Comparison of ENCODE assay signal across 8 cellular contexts in genomic region chr16:67198238-67198734, GRCh38. TPM values are rescaled to one million over a fixed set of nuclear protein-coding genes. Genes with fewer than 3 reads are reported as not detected.
DNase-seq lines count a peak whose midpoint lies in the region; ATAC-seq and TF ChIP-seq lines count a peak whose summit lies in the region.

No MANE protein-coding gene starts in this region.

- H3K9me3 Mint-ChIP-seq in naive thymus-derived CD4-positive, alpha-beta T cell: no peaks in the 10 kb centered on the region

- H3K27me3 ChIP-seq in Panc1 (ENCODE audit: control insufficient read depth, insufficient read depth, low read length): no peaks in the 10 kb centered on the region
- H3K27me3 ChIP-seq in esophagus (ENCODE audit: control insufficient read depth in 1 of 2, insufficient read depth in 2 of 2, low read length in 2 of 2): no peaks in the 10 kb centered on the region
- H3K27me3 ChIP-seq in naive thymus-derived CD4-positive, alpha-beta T cell (ENCODE audit: control insufficient read depth in 2 of 2, insufficient read depth in 2 of 2, low read length in 2 of 2): no peaks in the 10 kb centered on the region

- H3K27ac ChIP-seq in Panc1 (ENCODE audit: low read length) (no peak overlapping the region; the same call in 1 of the 2 replicates), esophagus (ENCODE audit: low read depth in 2 of 2, low read length in 1 of 2) (peak overlapping the region; percentile 50 to 93)
- no peak overlapping the region for H3K27ac ChIP-seq in naive thymus-derived CD4-positive, alpha-beta T cell (ENCODE audit: low read depth, low read length)

- POLR2A ChIA-PET in Panc1 (lab: Charles Lee): interaction anchor here (1.0 kb wide), 1 partner anchor 11 kb away, joined by 4 read pairs; no protein-coding TSS in a partner anchor
- POLR2A ChIA-PET in naive thymus-derived CD4-positive, alpha-beta T cell (lab: Charles Lee): interaction anchor here (1.3 kb wide), 2 partner anchors 11 to 29 kb away, joined by 5 read pairs; partner anchors contain the start of gene TMEM208

- peaks cover 15 to 36% (median 27%) of the 10 kb centered on the region in 7 donors for H3K4me1 Mint-ChIP-seq in naive thymus-derived CD4-positive, alpha-beta T cell

- peaks cover 5 to 22% (median 10%) of the 10 kb centered on the region in 5 donors for H3K36me3 Mint-ChIP-seq in naive thymus-derived CD4-positive, alpha-beta T cell

- peak overlapping the region in 3 of 9 donors; percentile 12 to 37 (median 12) for H3K27ac Mint-ChIP-seq in naive thymus-derived CD4-positive, alpha-beta T cell

- H3K36me3 ChIP-seq in Panc1 (ENCODE audit: control insufficient read depth, insufficient read depth, low read length) (peaks cover 5% of the 10 kb centered on the region), esophagus (ENCODE audit: control insufficient read depth in 2 of 2, insufficient read depth in 2 of 2, low read length in 1 of 2) (peaks cover 12 to 70% of the 10 kb centered on the region in 2 donors)
- peaks cover 7 to 85% (median 26%) of the 10 kb centered on the region in 3 experiments for H3K36me3 ChIP-seq in naive thymus-derived CD4-positive, alpha-beta T cell (ENCODE audit: control insufficient read depth in 2 of 3, insufficient read depth in 3 of 3, low read length in 3 of 3)

- ATAC-seq in Panc1 (peak; percentile 80), GM19452 (IDR thresholded peaks at IDR 0.05; ENCODE audit: unreplicated experiment) (no peak), GM21526 (IDR thresholded peaks at IDR 0.05; ENCODE audit: low FRiP score, unreplicated experiment) (no peak)
- peak; percentile 71 for ATAC-seq in naive thymus-derived CD4-positive, alpha-beta T cell

- intact Hi-C loops in Panc1 (cut with micrococcal nuclease; ENCODE audit: unreplicated experiment): no loop called here
- intact Hi-C loops in naive thymus-derived CD4-positive, alpha-beta T cell (cut with micrococcal nuclease): no loop called here

- CTCF ChIA-PET in Panc1 (lab: Charles Lee): interaction anchor here (0.6 to 1.1 kb wide), 3 partner anchors 8 to 29 kb away, joined by 3 to 4 read pairs (median 4); partner anchors contain the start of genes EXOC3L1 and TMEM208
- CTCF ChIA-PET in naive thymus-derived CD4-positive, alpha-beta T cell (lab: Charles Lee): interaction anchor here (0.5 to 1.3 kb wide), 3 partner anchors 13 to 422 kb away, joined by 3 to 4 read pairs (median 3); no protein-coding TSS in a partner anchor

- BruUV-seq in Panc1 (replicated peaks; lab: Mats Ljungman, UMichigan): no TSS peak

- H3K4me3 Mint-ChIP-seq in naive thymus-derived CD4-positive, alpha-beta T cell: peak overlapping the region in 1 of 10 donors; percentile 58

- no peaks in the 10 kb centered on the region for H3K27me3 Mint-ChIP-seq in naive thymus-derived CD4-positive, alpha-beta T cell

- H3K4me3 ChIP-seq in Panc1 (ENCODE audit: low read depth in 2 of 2, low read length in 2 of 2) (no peak overlapping the region), esophagus (ENCODE audit: low read depth in 1 of 2, low read length in 2 of 2) (no peak overlapping the region)
- no peak overlapping the region for H3K4me3 ChIP-seq in naive thymus-derived CD4-positive, alpha-beta T cell (ENCODE audit: low read length)

- peak; percentile 75 for TF ChIP-seq CTCF in GM12872 (IDR thresholded peaks at IDR 0.05; ENCODE audit: insufficient read depth, low read depth, low read length)
- TF ChIP-seq CTCF in Panc1 (IDR thresholded peaks at IDR 0.05): peak; percentile 82

- 37 to 42% methylated on average over 12 of the region's 12 CpGs for WGBS in esophagus, 2 donors

- peak; percentile 73 for DNase-seq in AG08395 (ENCODE audit: low spot score)
- no peak for DNase-seq in Panc1 (ENCODE audit: low read depth, low spot score)
- DNase-seq in naive thymus-derived CD4-positive, alpha-beta T cell: peak in 2 of 9 donors; percentile 17 to 25
- DNase-seq in stimulated activated CD4-positive, alpha-beta T cell treated with anti-CD3 and anti-CD28 coated beads, Interleukin-4, amount 100 ng/mL, for 4 hours: no peak

- H3K4me1 ChIP-seq in Panc1 (ENCODE audit: control insufficient read depth, insufficient read depth, low read length): peaks cover 16% of the 10 kb centered on the region
- peaks cover 2 to 19% of the 10 kb centered on the region in 2 donors for H3K4me1 ChIP-seq in esophagus (ENCODE audit: control insufficient read depth in 2 of 2, insufficient read depth in 2 of 2, low read length in 1 of 2)
- H3K4me1 ChIP-seq in naive thymus-derived CD4-positive, alpha-beta T cell (ENCODE audit: control insufficient read depth in 2 of 2, insufficient read depth in 2 of 2, low read length in 2 of 2): peaks cover 9 to 11% of the 10 kb centered on the region in 2 donors

- in situ Hi-C loops in Panc1 (cut with HindIII; ENCODE audit: low pct_unique_long_range_greater_than_20kb, low sequenced_read_pairs): no loop called here

- no peaks in the 10 kb centered on the region for H3K9me3 ChIP-seq in Panc1 (ENCODE audit: control insufficient read depth, insufficient read depth, low read depth, low read length)
- H3K9me3 ChIP-seq in esophagus (ENCODE audit: control insufficient read depth in 2 of 2, insufficient read depth in 1 of 2, low read depth in 1 of 2, low read length in 1 of 2): no peaks in the 10 kb centered on the region
- no peaks in the 10 kb centered on the region for H3K9me3 ChIP-seq in naive thymus-derived CD4-positive, alpha-beta T cell (ENCODE audit: control insufficient read depth in 2 of 3, low read length in 3 of 3)

RNA-seq across cellular contexts. Expression of gene ELMO3, which starts 0.6 kb away (rescaled TPM):
- 2.0 TPM for total RNA-seq in Panc1 (2021; ENCODE audit: unreplicated experiment)
- polyA plus RNA-seq in Panc1 (2012; ENCODE audit: insufficient read length): 1.6 TPM
- 10 to 100 TPM; 21.5 to 23.7 TPM for polyA plus RNA-seq in esophagus
- 1 to 10 TPM; 2.6 to 9.1 (median 7.5) TPM for total RNA-seq in naive thymus-derived CD4-positive, alpha-beta T cell
- polyA plus RNA-seq in naive thymus-derived CD4-positive, alpha-beta T cell: under 1 TPM in 1 of 2 donors, not detected in 1; 0.07 TPM

RNA-seq across cellular contexts. Expression of gene E2F4, which starts 6.3 kb away (rescaled TPM):
- total RNA-seq in Panc1 (2021; ENCODE audit: unreplicated experiment): 74.5 TPM
- 69.7 TPM for polyA plus RNA-seq in Panc1 (2012; ENCODE audit: insufficient read length)
- 10 to 100 TPM; 49.1 to 53.0 TPM for polyA plus RNA-seq in esophagus
- total RNA-seq in naive thymus-derived CD4-positive, alpha-beta T cell: 100 to 1,000 TPM in 1 of 5 experiments, 10 to 100 TPM in 4; 67.1 to 133 (median 73.0) TPM
- polyA plus RNA-seq in naive thymus-derived CD4-positive, alpha-beta T cell: 10 to 100 TPM; 59.4 to 97.9 TPM

RNA-seq across cellular contexts. Expression of gene EXOC3L1, which starts 8.3 kb away (rescaled TPM):
- total RNA-seq in Panc1 (2021; ENCODE audit: unreplicated experiment): 0.41 TPM
- polyA plus RNA-seq in Panc1 (2012; ENCODE audit: insufficient read length): 1.5 TPM
- 1 to 10 TPM; 1.2 to 1.5 TPM for polyA plus RNA-seq in esophagus
- under 1 TPM in 2 of 5 experiments, not detected in 3; 0.58 to 0.73 TPM for total RNA-seq in naive thymus-derived CD4-positive, alpha-beta T cell
- polyA plus RNA-seq in naive thymus-derived CD4-positive, alpha-beta T cell: not detected

RNA-seq across cellular contexts. Expression of gene MATCAP1, which starts 14.5 kb away (rescaled TPM):
- total RNA-seq in Panc1 (2021; ENCODE audit: unreplicated experiment): 13.9 TPM
- polyA plus RNA-seq in Panc1 (2012; ENCODE audit: insufficient read length): 13.6 TPM
- 10 to 100 TPM; 18.2 to 30.5 TPM for polyA plus RNA-seq in esophagus
- total RNA-seq in naive thymus-derived CD4-positive, alpha-beta T cell: 10 to 100 TPM in 3 of 5 experiments, 1 to 10 TPM in 2; 4.3 to 88.1 (median 11.0) TPM
- under 1 TPM; 0.48 to 0.78 TPM for polyA plus RNA-seq in naive thymus-derived CD4-positive, alpha-beta T cell

RNA-seq across cellular contexts. Expression of gene NOL3, which starts 27.9 kb away (rescaled TPM):
- 27.9 TPM for total RNA-seq in Panc1 (2021; ENCODE audit: unreplicated experiment)
- polyA plus RNA-seq in Panc1 (2012; ENCODE audit: insufficient read length): 63.2 TPM
- 10 to 100 TPM; 36.7 to 59.0 TPM for polyA plus RNA-seq in esophagus
- total RNA-seq in naive thymus-derived CD4-positive, alpha-beta T cell: 10 to 100 TPM in 1 of 5 experiments, 1 to 10 TPM in 3, under 1 TPM in 1; 0.89 to 66.0 (median 1.8) TPM
- polyA plus RNA-seq in naive thymus-derived CD4-positive, alpha-beta T cell: not detected

Comparison
In these comparisons a context has a peak if more than half of its experiments do, and no peak if none do; other contexts are left out.
1. ATAC-seq: peak in Panc1 (single experiment) and naive thymus-derived CD4-positive, alpha-beta T cell (single experiment); none in GM19452 (single experiment) and GM21526 (single experiment).
2. H3K27ac ChIP-seq: peak in esophagus (2 of 2); none in Panc1 (single experiment) and naive thymus-derived CD4-positive, alpha-beta T cell (single experiment).